18 cellular contexts compared by ENCODE assay signal in the genomic region with DNA sequence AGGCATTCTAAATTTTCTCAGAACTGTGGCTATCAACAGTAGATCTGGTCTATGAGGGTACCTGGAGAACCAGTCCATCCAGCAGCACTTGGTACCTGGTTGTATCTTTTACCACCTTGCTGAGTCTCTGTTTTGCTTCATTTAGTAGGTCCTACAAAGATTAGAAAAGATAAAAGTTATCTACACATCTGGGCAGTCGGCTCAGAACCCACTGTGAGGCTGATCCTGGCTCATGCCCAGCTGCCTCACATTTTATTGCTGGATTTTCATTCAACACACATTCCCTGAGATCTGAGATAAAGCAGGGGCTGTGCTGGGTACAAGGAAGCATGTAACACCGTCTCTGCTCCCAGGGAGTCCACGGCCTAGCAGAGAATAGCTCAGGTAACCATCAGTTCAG. TPM values are rescaled to one million over a fixed set of nuclear protein-coding genes. Genes with fewer than 3 reads are reported as not detected.
DNase-seq lines count a peak whose midpoint lies in the region; ATAC-seq and TF ChIP-seq lines count a peak whose summit lies in the region.
"Had no signal": no experiment of that assay in that cellular context is flagged by ENCODE, and none has a peak within 500 bp of the region (broad histone marks: within the 10 kb centered on the region; RNA-seq: fewer than 3 reads in every experiment).

No MANE protein-coding gene starts in this region.

- H3K79me2 ChIP-seq in parathyroid adenoma: no peaks in the 10 kb centered on the region

- no peak for ATAC-seq in CD4-positive, CD25-positive, alpha-beta regulatory T cell (ENCODE audit: low read depth in 2 of 2)
- no peak for ATAC-seq in GM19351 (IDR thresholded peaks at IDR 0.05; ENCODE audit: unreplicated experiment)
- ATAC-seq: Right ventricle myocardium inferior, T-cell had no signal

- no peaks in the 10 kb centered on the region for H3K9me3 Mint-ChIP-seq in CD4-positive, CD25-positive, alpha-beta regulatory T cell
- H3K9me3 Mint-ChIP-seq in chondrocyte (ENCODE audit: low read depth): no peaks in the 10 kb centered on the region
- H3K9me3 Mint-ChIP-seq: neural crest cell, T-cell had no signal

- H2AFZ ChIP-seq in parathyroid adenoma: no peak overlapping the region
- H2AFZ ChIP-seq: GM23248 had no signal

- DNase-seq in CD4-positive, CD25-positive, alpha-beta regulatory T cell: no peak
- DNase-seq in chondrocyte (ENCODE audit: low spot score) (no peak), NCI-H345 (lab: John Stamatoyannopoulos, UW) (no peak)
- DNase-seq in stimulated activated CD4-positive, alpha-beta T cell treated with anti-CD3 and anti-CD28 coated beads, Interleukin-12 subunit alpha, Interleukin-12 subunit beta, amount 100 ng/mL, for 4 hours: no peak
- DNase-seq: GM23248, Karpas-422, NCI-H1048, NCI-H2029, NCI-H524 treated with DMSO at 0.1 percent for 48 hours, T-cell had no signal

- POLR2A ChIA-PET in HEK293 (lab: Yijun Ruan, JAX): interaction anchor here (0.7 to 1.0 kb wide), 2 partner anchors 12 to 38 kb away, joined by 3 read pairs; a partner anchor contains a TSS

- H3K36me3 Mint-ChIP-seq in CD4-positive, CD25-positive, alpha-beta regulatory T cell: peaks cover 40% of the 10 kb centered on the region
- H3K36me3 Mint-ChIP-seq in chondrocyte (ENCODE audit: low read depth): peaks cover 28% of the 10 kb centered on the region

- CTCF ChIA-PET in HEK293 (lab: Yijun Ruan, JAX): interaction anchor here (0.6 kb wide), 2 partner anchors 96 to 411 kb away, joined by 3 read pairs; no protein-coding TSS in a partner anchor

- H3K4me3 ChIP-seq in CD4-positive, CD25-positive, alpha-beta regulatory T cell (ENCODE audit: low read depth, low read length): no peak overlapping the region
- H3K4me3 ChIP-seq in HEK293 (ENCODE audit: low read depth, low read length) (no peak overlapping the region), parathyroid adenoma (ENCODE audit: low read depth, low read length) (peak overlapping the region; percentile 22)
- H3K4me3 ChIP-seq: GM23248 had no signal

- no peak overlapping the region for H3K9ac ChIP-seq in parathyroid adenoma
- H3K9ac ChIP-seq: GM23248 had no signal

- H3K4me3 Mint-ChIP-seq in CD4-positive, CD25-positive, alpha-beta regulatory T cell: no peak overlapping the region
- no peak overlapping the region for H3K4me3 Mint-ChIP-seq in chondrocyte (ENCODE audit: unreplicated experiment)
- H3K4me3 Mint-ChIP-seq: neural crest cell, T-cell had no signal

- H3K27me3 ChIP-seq in CD4-positive, CD25-positive, alpha-beta regulatory T cell (ENCODE audit: control insufficient read depth, insufficient read depth, low read length): no peaks in the 10 kb centered on the region
- no peaks in the 10 kb centered on the region for H3K27me3 ChIP-seq in parathyroid adenoma (ENCODE audit: control insufficient read depth, insufficient read depth, low read length)

- no peaks in the 10 kb centered on the region for H3K27me3 Mint-ChIP-seq in CD4-positive, CD25-positive, alpha-beta regulatory T cell
- no peaks in the 10 kb centered on the region for H3K27me3 Mint-ChIP-seq in chondrocyte (ENCODE audit: low read depth)
- H3K27me3 Mint-ChIP-seq: T-cell had no signal

- peak overlapping the region; percentile 60 for H3K4me2 ChIP-seq in parathyroid adenoma (ENCODE audit: low read length)

- no peaks in the 10 kb centered on the region for H3K9me3 ChIP-seq in CD4-positive, CD25-positive, alpha-beta regulatory T cell (ENCODE audit: control insufficient read depth in 2 of 2, low read length in 2 of 2)
- H3K9me3 ChIP-seq in HEK293 (ENCODE audit: control insufficient read depth, insufficient read depth, low read depth, low read length): no peaks in the 10 kb centered on the region
- H3K9me3 ChIP-seq in parathyroid adenoma (ENCODE audit: control insufficient read depth, low read length): no peaks in the 10 kb centered on the region

- no peaks in the 10 kb centered on the region for H3K4me1 ChIP-seq in CD4-positive, CD25-positive, alpha-beta regulatory T cell (ENCODE audit: control insufficient read depth, insufficient read depth, low read length, poor library complexity, severe bottlenecking)
- H3K4me1 ChIP-seq in HEK293 (ENCODE audit: control insufficient read depth, insufficient read depth, low read length) (no peaks in the 10 kb centered on the region), parathyroid adenoma (no peaks in the 10 kb centered on the region)

- H3K27ac Mint-ChIP-seq in CD4-positive, CD25-positive, alpha-beta regulatory T cell: peak overlapping the region in 2 of 3 donors; percentile 47 to 52
- peak overlapping the region; percentile 49 for H3K27ac Mint-ChIP-seq in chondrocyte (ENCODE audit: unreplicated experiment)

- H3K27ac ChIP-seq in CD4-positive, CD25-positive, alpha-beta regulatory T cell (ENCODE audit: insufficient read depth, low read length, poor library complexity, severe bottlenecking): no peak overlapping the region
- H3K27ac ChIP-seq in HEK293 (ENCODE audit: extremely low read depth, low read depth, low read length): no peak overlapping the region
- H3K27ac ChIP-seq in parathyroid adenoma: peak overlapping the region; percentile 83
- H3K27ac ChIP-seq: epithelial cell of prostate, GM23248 had no signal

- no peak for TF ChIP-seq CTCF in HEK293 (tag by site-specific recombination; IDR thresholded peaks at IDR 0.05)
- no peak for TF ChIP-seq CTCF in chondrocyte (IDR thresholded peaks at IDR 0.05)
- TF ChIP-seq CTCF in parathyroid adenoma (IDR thresholded peaks at IDR 0.05): no peak

- H3K4me1 Mint-ChIP-seq in CD4-positive, CD25-positive, alpha-beta regulatory T cell: peaks cover 0 to 16% (median 6%) of the 10 kb centered on the region in 4 donors
- peaks cover 5% of the 10 kb centered on the region for H3K4me1 Mint-ChIP-seq in chondrocyte (ENCODE audit: low read depth)
- H3K4me1 Mint-ChIP-seq: neural crest cell had no signal

- peaks cover 52% of the 10 kb centered on the region for H3K36me3 ChIP-seq in CD4-positive, CD25-positive, alpha-beta regulatory T cell (ENCODE audit: control insufficient read depth, insufficient read depth, low read length)
- H3K36me3 ChIP-seq in HEK293 (ENCODE audit: control insufficient read depth in 2 of 2, insufficient read depth in 1 of 2, low read length in 2 of 2) (peaks cover 40 to 70% of the 10 kb centered on the region in 2 experiments), parathyroid adenoma (ENCODE audit: control insufficient read depth, insufficient read depth, low read length) (no peaks in the 10 kb centered on the region)

TF ChIP-seq in HEK293, 187 proteins besides CTCF, POLR2A, EP300 and RAD21 (continues in another document):
- no peak for TF ChIP-seq KLF16 (tag by site-specific recombination; IDR thresholded peaks at IDR 0.05)
- TF ChIP-seq, protein P1, sequence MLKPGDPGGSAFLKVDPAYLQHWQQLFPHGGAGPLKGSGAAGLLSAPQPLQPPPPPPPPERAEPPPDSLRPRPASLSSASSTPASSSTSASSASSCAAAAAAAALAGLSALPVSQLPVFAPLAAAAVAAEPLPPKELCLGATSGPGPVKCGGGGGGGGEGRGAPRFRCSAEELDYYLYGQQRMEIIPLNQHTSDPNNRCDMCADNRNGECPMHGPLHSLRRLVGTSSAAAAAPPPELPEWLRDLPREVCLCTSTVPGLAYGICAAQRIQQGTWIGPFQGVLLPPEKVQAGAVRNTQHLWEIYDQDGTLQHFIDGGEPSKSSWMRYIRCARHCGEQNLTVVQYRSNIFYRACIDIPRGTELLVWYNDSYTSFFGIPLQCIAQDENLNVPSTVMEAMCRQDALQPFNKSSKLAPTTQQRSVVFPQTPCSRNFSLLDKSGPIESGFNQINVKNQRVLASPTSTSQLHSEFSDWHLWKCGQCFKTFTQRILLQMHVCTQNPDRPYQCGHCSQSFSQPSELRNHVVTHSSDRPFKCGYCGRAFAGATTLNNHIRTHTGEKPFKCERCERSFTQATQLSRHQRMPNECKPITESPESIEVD (tag by site-specific recombination; IDR thresholded peaks at IDR 0.05): no peak
- TF ChIP-seq, protein P2, sequence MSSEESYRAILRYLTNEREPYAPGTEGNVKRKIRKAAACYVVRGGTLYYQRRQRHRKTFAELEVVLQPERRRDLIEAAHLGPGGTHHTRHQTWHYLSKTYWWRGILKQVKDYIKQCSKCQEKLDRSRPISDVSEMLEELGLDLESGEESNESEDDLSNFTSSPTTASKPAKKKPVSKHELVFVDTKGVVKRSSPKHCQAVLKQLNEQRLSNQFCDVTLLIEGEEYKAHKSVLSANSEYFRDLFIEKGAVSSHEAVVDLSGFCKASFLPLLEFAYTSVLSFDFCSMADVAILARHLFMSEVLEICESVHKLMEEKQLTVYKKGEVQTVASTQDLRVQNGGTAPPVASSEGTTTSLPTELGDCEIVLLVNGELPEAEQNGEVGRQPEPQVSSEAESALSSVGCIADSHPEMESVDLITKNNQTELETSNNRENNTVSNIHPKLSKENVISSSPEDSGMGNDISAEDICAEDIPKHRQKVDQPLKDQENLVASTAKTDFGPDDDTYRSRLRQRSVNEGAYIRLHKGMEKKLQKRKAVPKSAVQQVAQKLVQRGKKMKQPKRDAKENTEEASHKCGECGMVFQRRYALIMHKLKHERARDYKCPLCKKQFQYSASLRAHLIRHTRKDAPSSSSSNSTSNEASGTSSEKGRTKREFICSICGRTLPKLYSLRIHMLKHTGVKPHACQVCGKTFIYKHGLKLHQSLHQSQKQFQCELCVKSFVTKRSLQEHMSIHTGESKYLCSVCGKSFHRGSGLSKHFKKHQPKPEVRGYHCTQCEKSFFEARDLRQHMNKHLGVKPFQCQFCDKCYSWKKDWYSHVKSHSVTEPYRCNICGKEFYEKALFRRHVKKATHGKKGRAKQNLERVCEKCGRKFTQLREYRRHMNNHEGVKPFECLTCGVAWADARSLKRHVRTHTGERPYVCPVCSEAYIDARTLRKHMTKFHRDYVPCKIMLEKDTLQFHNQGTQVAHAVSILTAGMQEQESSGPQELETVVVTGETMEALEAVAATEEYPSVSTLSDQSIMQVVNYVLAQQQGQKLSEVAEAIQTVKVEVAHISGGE (tag by site-specific recombination; conservative IDR thresholded peaks at IDR 0.05; ENCODE audit: low read depth): 0 out of 2 replicates have a peak, but pooled peaks have one; percentile 18

RNA-seq across cellular contexts. Expression of a gene that starts 27.5 kb away (rescaled TPM):
- 68.6 TPM for total RNA-seq in CD4-positive, CD25-positive, alpha-beta regulatory T cell
- polyA plus RNA-seq in CD4-positive, CD25-positive, alpha-beta regulatory T cell: 100 to 1,000 TPM; 114 to 138 (median 127) TPM
- total RNA-seq in chondrocyte: 118 to 125 TPM (median 120 TPM) in 3 replicates

RNA-seq across cellular contexts. Expression of a gene that starts 37.5 kb away (rescaled TPM):
- 24.5 TPM for total RNA-seq in CD4-positive, CD25-positive, alpha-beta regulatory T cell
- 10 to 100 TPM; 37.0 to 43.8 (median 39.8) TPM for polyA plus RNA-seq in CD4-positive, CD25-positive, alpha-beta regulatory T cell
- total RNA-seq in chondrocyte: 38.7 to 46.2 TPM (median 39.6 TPM) in 3 replicates

RNA-seq across cellular contexts. Expression of a gene that starts 37.7 kb away (rescaled TPM):
- not detected for total RNA-seq in CD4-positive, CD25-positive, alpha-beta regulatory T cell
- polyA plus RNA-seq in CD4-positive, CD25-positive, alpha-beta regulatory T cell: under 1 TPM in 1 of 4 donors, not detected in 3; 0.09 TPM
- total RNA-seq in chondrocyte: not detected in 3 replicates
- total RNA-seq: bronchial epithelial cell, dermis microvascular lymphatic vessel endothelial cell, GM23248, T-cell had no signal
- polyA plus RNA-seq: GM23248 had no signal
